29 cellular contexts compared by ENCODE assay signal in genomic region chr13:75693227-75693626, GRCh38.
"Had no signal": no experiment of that assay in that cellular context is flagged by ENCODE, and none has a peak within 500 bp of the region (broad histone marks: within the 10 kb centered on the region; RNA-seq: fewer than 3 reads in every experiment).

No MANE protein-coding gene starts in this region.

- H2AFZ ChIP-seq: hepatocyte had no signal

- H3K9me3 ChIP-seq: ascending aorta, gastrocnemius medialis, left ventricle myocardium inferior, mucosa of descending colon, ovary, right lobe of liver, upper lobe of right lung had no signal

- H3K9me3 Mint-ChIP-seq: activated B cell treated with CpG ODN at 0.5 μM for 24 hours; effector memory CD8-positive, alpha-beta T cell; natural killer cell treated with Interleukin-12 subunit alpha and Interleukin-12 subunit beta and Interleukin-15 and Interleukin-18, amount 100 ng/mL, for 72 hours; stimulated activated naive CD8-positive, alpha-beta T cell treated with anti-CD3 and anti-CD28 coated beads, Interleukin-15, amount 100 ng/mL, for 72 hours; T-helper 2 cell treated with Interferon-gamma antibody and Interleukin-4, amounts not matched to agents 5 μg/mL and 100 μg/mL, for 36 hours had no signal

- H3K4me2 ChIP-seq: hepatocyte had no signal

- H3K4me1 ChIP-seq: left ventricle myocardium inferior, right lobe of liver had no signal

- H3K36me3 ChIP-seq: ascending aorta, gastrocnemius medialis, left ventricle myocardium inferior, ovary, right lobe of liver, upper lobe of right lung had no signal

- H3K79me2 ChIP-seq: hepatocyte had no signal

- H3K27ac ChIP-seq: ascending aorta, brain microvascular endothelial cell, coronary artery, dorsolateral prefrontal cortex, gastrocnemius medialis, hepatocyte, left ventricle myocardium inferior, ovary, right lobe of liver, upper lobe of right lung had no signal

- H3K27me3 ChIP-seq: ascending aorta, brain microvascular endothelial cell, dorsolateral prefrontal cortex, gastrocnemius medialis, hepatocyte, ovary, right lobe of liver, upper lobe of right lung had no signal

- DNase-seq: activated B cell treated with CpG ODN at 0.5 μM for 24 hours; activated CD4-positive, alpha-beta T cell treated with anti-CD3 and anti-CD28 coated beads, Interleukin-2, amount 50 U/mL, for 4 hours; activated CD8-positive, alpha-beta memory T cell treated with anti-CD3 and anti-CD28 coated beads for 24 hours; activated effector memory CD4-positive, alpha-beta T cell treated with Interleukin-2 at 50 U/mL for 16 hours; activated naive CD4-positive, alpha-beta T cell treated with Interleukin-2 at 50 U/mL for 16 hours; brain microvascular endothelial cell; dorsolateral prefrontal cortex; effector memory CD8-positive, alpha-beta T cell; erythroblast; gastrocnemius medialis; islet precursor cell; left ventricle myocardium inferior; mesendoderm; mucosa of descending colon; ovary; right lobe of liver; stimulated activated CD4-positive, alpha-beta T cell treated with anti-CD3 and anti-CD28 coated beads, Interleukin-12 subunit alpha, Interleukin-12 subunit beta, amount 100 ng/mL, for 4 hours; stimulated activated CD4-positive, alpha-beta T cell treated with anti-CD3 and anti-CD28 coated beads, Interleukin-4, amount 100 ng/mL, for 1 hour; stimulated activated naive CD8-positive, alpha-beta T cell treated with anti-CD3 and anti-CD28 coated beads, Interleukin-15, amount 100 ng/mL, for 72 hours; substantia nigra; upper lobe of right lung had no signal

- H3K27ac Mint-ChIP-seq: activated B cell treated with CpG ODN at 0.5 μM for 24 hours; activated naive CD8-positive, alpha-beta T cell; effector memory CD8-positive, alpha-beta T cell; natural killer cell treated with Interleukin-12 subunit alpha and Interleukin-12 subunit beta and Interleukin-15 and Interleukin-18, amount 100 ng/mL, for 72 hours; progenitor cell of endocrine pancreas; stimulated activated naive CD8-positive, alpha-beta T cell treated with anti-CD3 and anti-CD28 coated beads, Interleukin-15, amount 100 ng/mL, for 72 hours; T-helper 2 cell treated with Interferon-gamma antibody and Interleukin-4, amounts not matched to agents 5 μg/mL and 100 μg/mL, for 36 hours had no signal

- H3K36me3 Mint-ChIP-seq: activated naive CD8-positive, alpha-beta T cell; natural killer cell treated with Interleukin-12 subunit alpha and Interleukin-12 subunit beta and Interleukin-15 and Interleukin-18, amount 100 ng/mL, for 72 hours had no signal

- ATAC-seq: effector memory CD8-positive, alpha-beta T cell; gastrocnemius medialis; mucosa of descending colon; natural killer cell treated with Interleukin-12 subunit alpha and Interleukin-12 subunit beta and Interleukin-15 and Interleukin-18, amount 100 ng/mL, for 72 hours; right lobe of liver; stimulated activated naive CD8-positive, alpha-beta T cell treated with anti-CD3 and anti-CD28 coated beads, Interleukin-15, amount 100 ng/mL, for 72 hours; upper lobe of right lung had no signal

- H3K4me3 ChIP-seq: ascending aorta, coronary artery, dorsolateral prefrontal cortex, gastrocnemius medialis, hepatocyte, left ventricle myocardium inferior, lung, mucosa of descending colon, ovary, right lobe of liver, upper lobe of right lung had no signal

- H3K4me3 Mint-ChIP-seq: activated B cell treated with CpG ODN at 0.5 μM for 24 hours; activated naive CD8-positive, alpha-beta T cell; effector memory CD8-positive, alpha-beta T cell; natural killer cell treated with Interleukin-12 subunit alpha and Interleukin-12 subunit beta and Interleukin-15 and Interleukin-18, amount 100 ng/mL, for 72 hours; stimulated activated naive CD8-positive, alpha-beta T cell treated with anti-CD3 and anti-CD28 coated beads, Interleukin-15, amount 100 ng/mL, for 72 hours; T-helper 2 cell treated with Interferon-gamma antibody and Interleukin-4, amounts not matched to agents 5 μg/mL and 100 μg/mL, for 36 hours had no signal

- H3K4me1 Mint-ChIP-seq: activated B cell treated with CpG ODN at 0.5 μM for 24 hours; stimulated activated naive CD8-positive, alpha-beta T cell treated with anti-CD3 and anti-CD28 coated beads, Interleukin-15, amount 100 ng/mL, for 72 hours had no signal
